In genomic region chr9:115692868-115693267, GRCh38 we compare ENCODE assay signal across 8 cellular contexts.
DNase-seq lines count a peak whose midpoint lies in the region; ATAC-seq, FAIRE-seq and TF ChIP-seq lines count a peak whose summit lies in the region.
"Not testable (repeated sequence)": the region's sequence is repeated elsewhere in the genome, so short reads cannot be mapped to it uniquely, and the experiment has no call there.

No MANE protein-coding gene starts in this region.

- H3K9me3 ChIP-seq in astrocyte (ENCODE audit: insufficient read depth, low read depth, low read length); fibroblast of lung (ENCODE audit: control insufficient read depth, insufficient read depth, low read depth, low read length); mesenchymal stem cell (ENCODE audit: control insufficient read depth, low read length); smooth muscle cell (replicated peaks; ENCODE audit: low read depth): not testable (repeated sequence)

- H3K36me3 Mint-ChIP-seq in astrocyte (ENCODE audit: low read depth, unreplicated experiment), result not testable (repeated sequence)

- peak; percentile 64 for ATAC-seq in GM19351 (IDR thresholded peaks at IDR 0.05; ENCODE audit: unreplicated experiment)
- ATAC-seq in HG02973 (IDR thresholded peaks at IDR 0.05; ENCODE audit: unreplicated experiment), result peak; percentile 66

- H3K4me3 Mint-ChIP-seq in astrocyte (ENCODE audit: unreplicated experiment), result not testable (repeated sequence)

- not testable (repeated sequence) for H4K8ac ChIP-seq in mesenchymal stem cell (ENCODE audit: low read length)

- not testable (repeated sequence) for H3K36me3 ChIP-seq in ACC112 (ENCODE audit: insufficient read depth, low read length); astrocyte (ENCODE audit: insufficient read depth, low read length); fibroblast of lung (ENCODE audit: control insufficient read depth, insufficient read depth, low read length); mesenchymal stem cell (ENCODE audit: control insufficient read depth in 1 of 2, insufficient read depth in 2 of 2, low read depth in 1 of 2, low read length in 2 of 2); smooth muscle cell (ENCODE audit: low read depth)

- H3K4ac ChIP-seq in mesenchymal stem cell (ENCODE audit: low read depth in 1 of 2, low read length in 2 of 2), result not testable (repeated sequence)

- DNase-seq in NAMALWA (ENCODE audit: low spot score), result peak; percentile 17
- not testable (repeated sequence) for DNase-seq in astrocyte (ENCODE audit: low read depth); mesenchymal stem cell; smooth muscle cell (lab: John Stamatoyannopoulos, UW; ENCODE audit: unreplicated experiment)
- peak in 1 of 2 donors; percentile 45 for DNase-seq in fibroblast of lung (ENCODE audit: low read depth in 2 of 2)

- not testable (repeated sequence) for H3K14ac ChIP-seq in mesenchymal stem cell (ENCODE audit: low read length in 2 of 2)

- H4K91ac ChIP-seq in mesenchymal stem cell (ENCODE audit: low read length), result not testable (repeated sequence)

- H3K4me1 Mint-ChIP-seq in astrocyte (ENCODE audit: low read depth, unreplicated experiment), result peaks cover 35% of the 10 kb centered on the region

- not testable (repeated sequence) for H2BK12ac ChIP-seq in mesenchymal stem cell (ENCODE audit: low read length in 2 of 2)

- H3K79me2 ChIP-seq in ACC112 (ENCODE audit: control insufficient read depth, insufficient read depth, low read length, unreplicated experiment); astrocyte (ENCODE audit: insufficient read depth, low read length); fibroblast of lung (ENCODE audit: control insufficient read depth, insufficient read depth, low read length); smooth muscle cell (ENCODE audit: low read depth): not testable (repeated sequence)

- H3K23ac ChIP-seq in mesenchymal stem cell (ENCODE audit: low read length in 2 of 2), result not testable (repeated sequence)

- TF ChIP-seq CTCF in astrocyte (IDR thresholded peaks at IDR 0.05; ENCODE audit: insufficient read depth, low read depth, low read length); fibroblast of lung (conservative IDR thresholded peaks at IDR 0.05 in 1 of 2, IDR thresholded peaks at IDR 0.05 in 1 of 2; ENCODE audit: low read depth in 1 of 2, low read length in 2 of 2); smooth muscle cell (IDR thresholded peaks at IDR 0.05; ENCODE audit: borderline replicate concordance, insufficient read depth, poor library complexity, severe bottlenecking): not testable (repeated sequence)

- not testable (repeated sequence) for H3F3A ChIP-seq in smooth muscle cell (ENCODE audit: low read depth)

- not testable (repeated sequence) for H3K4me3 ChIP-seq in ACC112 (ENCODE audit: low read depth, low read length); astrocyte (ENCODE audit: insufficient read depth, low read depth, low read length); fibroblast of lung (replicated peaks in 1 of 4; ENCODE audit: control extremely low read depth in 1 of 4, insufficient read depth in 1 of 4, low read depth in 3 of 4, low read length in 4 of 4); mesenchymal stem cell (ENCODE audit: insufficient read depth in 1 of 2, low read depth in 1 of 2, low read length in 2 of 2); smooth muscle cell

- peak overlapping the region; percentile 45 for H2BK120ac ChIP-seq in mesenchymal stem cell (ENCODE audit: low read depth, low read length)

- not testable (repeated sequence) for H3K9me3 Mint-ChIP-seq in astrocyte (ENCODE audit: unreplicated experiment)

- WGBS in mesenchymal stem cell, result 100% methylated on average over 2 of the region's 2 CpGs
- 82% methylated on average over 2 of the region's 2 CpGs for WGBS in smooth muscle cell (ENCODE audit: low lambda C conversion rate)

- H2BK15ac ChIP-seq in mesenchymal stem cell (ENCODE audit: low read depth, poor library complexity, severe bottlenecking), result not testable (repeated sequence)

- H3K9ac ChIP-seq in astrocyte (ENCODE audit: low read length) (peak overlapping the region; percentile 74), mesenchymal stem cell (ENCODE audit: low read length) (peak overlapping the region; percentile 90), smooth muscle cell (ENCODE audit: low read depth) (peak overlapping the region; percentile 94)
- H3K9ac ChIP-seq in fibroblast of lung (ENCODE audit: insufficient read depth, low read length), result not testable (repeated sequence)

- not testable (repeated sequence) for H3K27me3 Mint-ChIP-seq in astrocyte (ENCODE audit: low read depth, unreplicated experiment)

- H2AFZ ChIP-seq in ACC112 (ENCODE audit: low read length, unreplicated experiment); astrocyte (ENCODE audit: low read depth, low read length); fibroblast of lung (ENCODE audit: low read length); mesenchymal stem cell (ENCODE audit: low read depth, low read length); smooth muscle cell (ENCODE audit: low read depth): not testable (repeated sequence)

- peak overlapping the region; percentile 91 for H3K27ac Mint-ChIP-seq in astrocyte (ENCODE audit: unreplicated experiment)

- not testable (repeated sequence) for H4K20me1 ChIP-seq in astrocyte (ENCODE audit: insufficient read depth, low read length); fibroblast of lung (ENCODE audit: control insufficient read depth, extremely low read depth, insufficient read depth, low read length); smooth muscle cell (ENCODE audit: low read depth)

- not testable (repeated sequence) for FAIRE-seq in astrocyte (lab: Jason Lieb, UNC)

- H2AK5ac ChIP-seq in mesenchymal stem cell (ENCODE audit: low read length, severe bottlenecking), result not testable (repeated sequence)

- not testable (repeated sequence) for H2BK5ac ChIP-seq in mesenchymal stem cell (ENCODE audit: low read depth, low read length, poor library complexity, severe bottlenecking)

- H3K4me1 ChIP-seq in ACC112 (ENCODE audit: control insufficient read depth, insufficient read depth, low read length, unreplicated experiment) (peaks cover 61% of the 10 kb centered on the region), astrocyte (ENCODE audit: insufficient read depth, low read length) (peaks cover 23% of the 10 kb centered on the region)
- not testable (repeated sequence) for H3K4me1 ChIP-seq in fibroblast of lung (ENCODE audit: control insufficient read depth, extremely low read depth, insufficient read depth, low read length); mesenchymal stem cell (ENCODE audit: control insufficient read depth, insufficient read depth, low read depth, low read length); smooth muscle cell (ENCODE audit: low read depth)

- H3K4me2 ChIP-seq in astrocyte (ENCODE audit: low read length); fibroblast of lung (ENCODE audit: extremely low read depth, insufficient read depth, low read length); mesenchymal stem cell (ENCODE audit: low read length, poor library complexity, severe bottlenecking); smooth muscle cell: not testable (repeated sequence)

- H3K79me1 ChIP-seq in mesenchymal stem cell (replicated peaks; ENCODE audit: low read length, poor library complexity, severe bottlenecking), result not testable (repeated sequence)

- H3K18ac ChIP-seq in mesenchymal stem cell (ENCODE audit: low read depth in 1 of 2, low read length in 2 of 2), result peak overlapping the region in 1 of 2 experiments; percentile 68

- not testable (repeated sequence) for H3K27me3 ChIP-seq in ACC112 (ENCODE audit: insufficient read depth, low read length); astrocyte (ENCODE audit: insufficient read depth, low read length); fibroblast of lung (ENCODE audit: control insufficient read depth, insufficient read depth, low read length); mesenchymal stem cell (ENCODE audit: control insufficient read depth in 1 of 2, insufficient read depth in 1 of 2, low read length in 2 of 2); smooth muscle cell (ENCODE audit: low read depth)

- H3K27ac ChIP-seq in ACC112 (ENCODE audit: low read depth, low read length), result peak overlapping the region; percentile 98
- peak overlapping the region; percentile 96 for H3K27ac ChIP-seq in astrocyte (ENCODE audit: low read depth, low read length)
- H3K27ac ChIP-seq in fibroblast of lung (ENCODE audit: insufficient read depth, low read length), result peak overlapping the region; percentile 93
- H3K27ac ChIP-seq in mesenchymal stem cell (ENCODE audit: low read length, poor library complexity, severe bottlenecking), result peak overlapping the region; percentile 58
- peak overlapping the region; percentile 99 for H3K27ac ChIP-seq in smooth muscle cell (ENCODE audit: low read depth)
